ENCODE assay signal across 22 cellular contexts in the genomic region with DNA sequence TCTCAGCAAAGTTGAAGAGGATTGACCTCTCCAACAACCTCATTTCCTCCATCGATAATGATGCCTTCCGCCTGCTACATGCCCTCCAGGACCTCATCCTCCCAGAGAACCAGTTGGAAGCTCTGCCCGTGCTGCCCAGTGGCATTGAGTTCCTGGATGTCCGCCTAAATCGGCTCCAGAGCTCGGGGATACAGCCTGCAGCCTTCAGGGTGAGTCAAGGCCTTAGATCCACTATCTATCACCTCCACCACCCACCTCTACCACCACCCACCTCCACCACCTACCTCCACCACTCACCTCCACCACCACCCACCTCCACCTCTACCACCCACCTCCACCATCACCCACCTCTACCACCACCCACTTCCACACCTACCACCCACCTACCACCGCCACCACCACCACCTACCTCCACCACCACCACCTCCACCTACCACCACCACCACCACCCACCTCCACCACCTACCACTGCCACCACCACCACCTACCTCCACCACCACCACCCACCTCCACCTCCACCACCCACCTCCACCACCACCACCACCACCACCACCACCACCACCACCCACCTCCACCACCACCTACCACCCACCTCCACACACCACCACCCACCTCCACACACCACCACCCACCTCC. TPM values are rescaled to one million over a fixed set of nuclear protein-coding genes. Genes with fewer than 3 reads are reported as not detected.
DNase-seq lines count a peak whose midpoint lies in the region; ATAC-seq, FAIRE-seq and TF ChIP-seq lines count a peak whose summit lies in the region.
"Had no signal": no experiment of that assay in that cellular context is flagged by ENCODE, and none has a peak within 500 bp of the region (broad histone marks: within the 10 kb centered on the region; RNA-seq: fewer than 3 reads in every experiment).

No MANE protein-coding gene starts in this region.

- no peaks in the 10 kb centered on the region for H3K36me3 ChIP-seq in heart right ventricle

- H3K27me3 Mint-ChIP-seq in effector memory CD8-positive, alpha-beta T cell: peaks cover 8 to 11% of the 10 kb centered on the region in 2 donors
- H3K27me3 Mint-ChIP-seq in activated CD8-positive, alpha-beta memory T cell treated with anti-CD3 and anti-CD28 coated beads, Interleukin-2, amount 10 ng/mL, durations not matched to agents 7 days and 5 days: peaks cover 14% of the 10 kb centered on the region
- H3K27me3 Mint-ChIP-seq: CD4-positive, alpha-beta memory T cell had no signal

- intact Hi-C loops in Right ventricle myocardium inferior (cut with DNase I) (no loop called here), heart right ventricle (cut with DNase I) (loop anchor here in 6 of 10 donors (2.0 to 10.0 kb wide), 4 partner anchors 118 to 295 kb away; a partner anchor contains a TSS)

- no peak overlapping the region for H3K4me3 Mint-ChIP-seq in effector memory CD8-positive, alpha-beta T cell
- no peak overlapping the region for H3K4me3 Mint-ChIP-seq in activated CD8-positive, alpha-beta memory T cell treated with anti-CD3 and anti-CD28 coated beads, Interleukin-2, amount 10 ng/mL, durations not matched to agents 7 days and 5 days
- H3K4me3 Mint-ChIP-seq: CD4-positive, alpha-beta memory T cell had no signal

- WGBS in heart right ventricle, 2 donors: 93 to 97% methylated on average over 7 of the region's 7 CpGs

- no peak overlapping the region for H3K4me3 ChIP-seq in heart right ventricle
- H3K4me3 ChIP-seq: GM23248 had no signal

- no peak for TF ChIP-seq CTCF in heart right ventricle (IDR thresholded peaks at IDR 0.05)

- DNase-seq in Right ventricle myocardium inferior (ENCODE audit: missing footprints): peak; percentile 1
- no peak for DNase-seq in heart right ventricle
- no peak for DNase-seq in HTR-8/SVneo (ENCODE audit: insufficient read length, low spot score)
- no peak for DNase-seq in effector memory CD8-positive, alpha-beta T cell
- DNase-seq in urothelium cell line (ENCODE audit: low spot score): no peak
- no peak for DNase-seq in activated CD8-positive, alpha-beta memory T cell treated with anti-CD3 and anti-CD28 coated beads, Interleukin-2, amount 10 ng/mL, durations not matched to agents 7 days and 5 days
- DNase-seq in DMS79 (lab: John Stamatoyannopoulos, UW): no peak
- DNase-seq: C1 segment of cervical spinal cord; Calu3; CD4-positive, alpha-beta memory T cell; COR-L47; DMS53; DND-41; GM23248; H7; HCEC 1CT had no signal

- no peak overlapping the region for H3K27ac ChIP-seq in heart right ventricle
- H3K27ac ChIP-seq: GM23248 had no signal

- CTCF ChIA-PET in activated CD8-positive, alpha-beta memory T cell treated with anti-CD3 and anti-CD28 coated beads, Interleukin-2, amount 10 ng/mL, durations not matched to agents 7 days and 5 days (lab: Charles Lee): interaction anchor here (1.0 to 1.1 kb wide), 2 partner anchors 173 to 233 kb away, joined by 3 read pairs; no protein-coding TSS in a partner anchor

- H3K27me3 ChIP-seq in heart right ventricle: no peaks in the 10 kb centered on the region

- FAIRE-seq in HTR-8/SVneo (lab: Jason Lieb, UNC): peak; percentile 86
- peak; percentile 97 for FAIRE-seq in urothelium cell line (lab: Jason Lieb, UNC)
- FAIRE-seq: G401.6, GM12892, H1 had no signal

- no peak for ATAC-seq in Right ventricle myocardium inferior
- ATAC-seq in heart right ventricle: no peak
- ATAC-seq in effector memory CD8-positive, alpha-beta T cell (replicated peaks): peak; percentile 32
- ATAC-seq in activated CD8-positive, alpha-beta memory T cell treated with anti-CD3 and anti-CD28 coated beads, Interleukin-2, amount 10 ng/mL, durations not matched to agents 7 days and 5 days: no peak

- no peaks in the 10 kb centered on the region for H3K36me3 Mint-ChIP-seq in effector memory CD8-positive, alpha-beta T cell (ENCODE audit: insufficient read depth)
- H3K36me3 Mint-ChIP-seq in activated CD8-positive, alpha-beta memory T cell treated with anti-CD3 and anti-CD28 coated beads, Interleukin-2, amount 10 ng/mL, durations not matched to agents 7 days and 5 days: no peaks in the 10 kb centered on the region
- H3K36me3 Mint-ChIP-seq: CD4-positive, alpha-beta memory T cell had no signal

- H3K4me1 Mint-ChIP-seq in effector memory CD8-positive, alpha-beta T cell (ENCODE audit: low read depth in 2 of 2): peaks cover 3 to 6% of the 10 kb centered on the region in 2 donors
- H3K4me1 Mint-ChIP-seq in activated CD8-positive, alpha-beta memory T cell treated with anti-CD3 and anti-CD28 coated beads, Interleukin-2, amount 10 ng/mL, durations not matched to agents 7 days and 5 days: peaks cover 3% of the 10 kb centered on the region

- H3K27ac Mint-ChIP-seq in effector memory CD8-positive, alpha-beta T cell: peak overlapping the region; percentile 9 to 22
- no peak overlapping the region for H3K27ac Mint-ChIP-seq in activated CD8-positive, alpha-beta memory T cell treated with anti-CD3 and anti-CD28 coated beads, Interleukin-2, amount 10 ng/mL, durations not matched to agents 7 days and 5 days

- peaks cover 0 to 5% (median 5%) of the 10 kb centered on the region in 9 donors for H3K4me1 ChIP-seq in heart right ventricle

- H3K9me3 ChIP-seq in heart right ventricle: no peaks in the 10 kb centered on the region

- no peaks in the 10 kb centered on the region for H3K9me3 Mint-ChIP-seq in effector memory CD8-positive, alpha-beta T cell
- H3K9me3 Mint-ChIP-seq in activated CD8-positive, alpha-beta memory T cell treated with anti-CD3 and anti-CD28 coated beads, Interleukin-2, amount 10 ng/mL, durations not matched to agents 7 days and 5 days (ENCODE audit: low read depth): no peaks in the 10 kb centered on the region
- H3K9me3 Mint-ChIP-seq: CD4-positive, alpha-beta memory T cell had no signal

RNA-seq across cellular contexts. Expression of a gene that starts 5.8 kb away (rescaled TPM):
- total RNA-seq in Right ventricle myocardium inferior (not detected), heart right ventricle (not detected)
- not detected for polyA plus RNA-seq in heart right ventricle
- total RNA-seq in activated CD8-positive, alpha-beta memory T cell treated with anti-CD3 and anti-CD28 coated beads, Interleukin-2, amount 10 ng/mL, durations not matched to agents 7 days and 5 days: not detected
- total RNA-seq: A172; A673; Calu3; CD4-positive, alpha-beta memory T cell; GM23248 had no signal
- polyA plus RNA-seq: BJ; CD4-positive, alpha-beta memory T cell; GM23248 had no signal

RNA-seq across cellular contexts. Expression of a gene that starts 24.2 kb away (rescaled TPM):
- total RNA-seq in Right ventricle myocardium inferior (27.1 TPM), heart right ventricle (10 to 100 TPM in 7 of 10 donors, 1 to 10 TPM in 3; 3.3 to 37.1 (median 14.1) TPM)
- 10 to 100 TPM; 15.0 to 15.3 TPM for polyA plus RNA-seq in heart right ventricle
- total RNA-seq in activated CD8-positive, alpha-beta memory T cell treated with anti-CD3 and anti-CD28 coated beads, Interleukin-2, amount 10 ng/mL, durations not matched to agents 7 days and 5 days: not detected
- total RNA-seq: A172; A673; Calu3; CD4-positive, alpha-beta memory T cell had no signal
- polyA plus RNA-seq: CD4-positive, alpha-beta memory T cell had no signal

Comparison
In these comparisons a context has a peak if more than half of its experiments do, and no peak if none do; other contexts are left out.
1. RNA of a gene that starts 24.2 kb away (total RNA-seq): 27.1 TPM in Right ventricle myocardium inferior (single experiment) and 3.3 to 37.1 TPM in heart right ventricle; not detected in activated CD8-positive, alpha-beta memory T cell treated with anti-CD3 and anti-CD28 coated beads, Interleukin-2, amount 10 ng/mL, durations not matched to agents 7 days and 5 days; every median in the first group is over 4 times any median in the second.